ENCODE assay signal across 1 cellular context in genomic region chr6:47709160-47709559, GRCh38.
TF ChIP-seq lines count a peak whose summit lies in the region.

No MANE protein-coding gene starts in this region.

TF ChIP-seq in GM23338, 12 proteins besides CTCF, POLR2A, EP300 and RAD21 (continued from another document):
- no peak for TF ChIP-seq EZH2phosphoT487 (IDR thresholded peaks at IDR 0.05; ENCODE audit: unreplicated experiment)
- no peak for TF ChIP-seq REST (IDR thresholded peaks at IDR 0.05; ENCODE audit: unreplicated experiment)
